Comparison of ENCODE assay signal across 1 cellular context in the genomic region with DNA sequence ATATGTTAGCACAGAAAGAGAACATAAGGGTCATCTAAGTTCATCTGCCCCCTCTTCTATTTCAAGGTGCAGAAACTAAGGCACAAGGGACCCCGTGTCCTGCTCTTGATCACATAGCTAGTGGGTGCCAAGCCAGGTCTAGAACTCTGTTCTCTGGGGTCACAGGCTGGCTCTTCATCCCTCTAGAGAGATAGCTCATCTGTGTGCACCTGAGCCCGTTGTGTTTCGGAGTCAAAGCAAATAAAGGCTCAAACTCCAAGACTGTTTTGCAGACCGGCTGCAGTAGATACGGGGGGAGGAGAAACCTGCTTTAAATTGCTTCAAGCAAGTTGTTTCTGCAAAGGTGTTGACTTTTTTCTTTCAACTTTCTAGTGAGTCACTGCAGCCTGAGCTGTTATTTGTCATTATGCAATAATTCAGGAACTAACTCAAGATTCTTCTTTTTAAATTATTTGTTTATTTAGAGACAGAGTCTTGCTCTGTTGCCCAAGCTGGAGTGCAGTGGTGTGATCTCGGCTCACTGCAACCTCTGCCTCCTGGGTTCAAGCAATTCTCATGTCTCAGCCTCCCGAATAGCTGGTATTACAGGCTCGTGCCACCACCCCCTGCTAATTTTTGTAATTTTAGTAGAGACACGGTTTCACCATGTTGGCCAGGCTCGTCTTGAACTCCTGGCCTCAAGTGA.
TF ChIP-seq lines count a peak whose summit lies in the region.

No MANE protein-coding gene starts in this region.

TF ChIP-seq in HepG2, 621 proteins besides CTCF, POLR2A, EP300 and RAD21 (continued from another document and continues in another):
- TF ChIP-seq PRDM15 (CRISPR knock-in tag; IDR thresholded peaks at IDR 0.05) (no peak), ZMYM2 (CRISPR knock-in tag; IDR thresholded peaks at IDR 0.05) (peak; percentile 64; the same call in 1 of the 2 replicates), MTA1 (CRISPR knock-in tag; IDR thresholded peaks at IDR 0.05; ENCODE audit: borderline replicate concordance) (no peak), KDM6A (CRISPR knock-in tag; IDR thresholded peaks at IDR 0.05; ENCODE audit: low read depth) (no peak), MIER2 (CRISPR knock-in tag; IDR thresholded peaks at IDR 0.05) (no peak), KAT8 (CRISPR knock-in tag; IDR thresholded peaks at IDR 0.05) (0 out of 2 replicates have a peak, but pooled peaks have one; percentile 33), ZNF24 (IDR thresholded peaks at IDR 0.05) (no peak), KDM3A (CRISPR knock-in tag; IDR thresholded peaks at IDR 0.05; ENCODE audit: low read depth) (no peak), ZBTB33 (CRISPR knock-in tag; IDR thresholded peaks at IDR 0.05) (0 out of 2 replicates have a peak, but pooled peaks have one; percentile 8), CBFB (CRISPR knock-in tag; IDR thresholded peaks at IDR 0.05) (no peak), FOXA1 (IDR thresholded peaks at IDR 0.05) (no peak), FOXA1 (CRISPR knock-in tag; IDR thresholded peaks at IDR 0.05) (peak; percentile 63), TGIF2 (CRISPR knock-in tag; IDR thresholded peaks at IDR 0.05) (0 out of 2 replicates have a peak, but pooled peaks have one; percentile 26), ZNF281 (CRISPR knock-in tag; IDR thresholded peaks at IDR 0.05; ENCODE audit: borderline replicate concordance) (peak; percentile 60; the same call in 1 of the 2 replicates), NFIC (IDR thresholded peaks at IDR 0.05; ENCODE audit: low read length) (peak; percentile 83; the same call in 1 of the 2 replicates), ZNF326 (CRISPR knock-in tag; IDR thresholded peaks at IDR 0.05; ENCODE audit: borderline replicate concordance) (no peak), ZSCAN9 (CRISPR knock-in tag; IDR thresholded peaks at IDR 0.05; ENCODE audit: borderline replicate concordance) (peak; percentile 61; the same call in 1 of the 2 replicates), KMT2B (CRISPR knock-in tag; IDR thresholded peaks at IDR 0.05) (peak; percentile 24; the same call in 1 of the 2 replicates), ZNF883 (CRISPR knock-in tag; IDR thresholded peaks at IDR 0.05; ENCODE audit: not compliant biosample characterization) (no peak), CEBPG (CRISPR knock-in tag; IDR thresholded peaks at IDR 0.05) (peak; percentile 76), RCOR2 (CRISPR knock-in tag; IDR thresholded peaks at IDR 0.05) (peak; percentile 59; the same call in 1 of the 2 replicates), ZNF589 (CRISPR knock-in tag; conservative IDR thresholded peaks at IDR 0.05) (no peak), FLYWCH1 (CRISPR knock-in tag; IDR thresholded peaks at IDR 0.05) (no peak), GRHL1 (CRISPR knock-in tag; conservative IDR thresholded peaks at IDR 0.05) (no peak), ZNF367 (CRISPR knock-in tag; IDR thresholded peaks at IDR 0.05; ENCODE audit: borderline replicate concordance) (no peak), ZBTB14 (CRISPR knock-in tag; IDR thresholded peaks at IDR 0.05) (no peak), MAZ (IDR thresholded peaks at IDR 0.05; ENCODE audit: borderline replicate concordance, low read depth, low read length) (no peak), MAZ (CRISPR knock-in tag; IDR thresholded peaks at IDR 0.05; ENCODE audit: low read depth) (no peak)
- TF ChIP-seq, protein P1, sequence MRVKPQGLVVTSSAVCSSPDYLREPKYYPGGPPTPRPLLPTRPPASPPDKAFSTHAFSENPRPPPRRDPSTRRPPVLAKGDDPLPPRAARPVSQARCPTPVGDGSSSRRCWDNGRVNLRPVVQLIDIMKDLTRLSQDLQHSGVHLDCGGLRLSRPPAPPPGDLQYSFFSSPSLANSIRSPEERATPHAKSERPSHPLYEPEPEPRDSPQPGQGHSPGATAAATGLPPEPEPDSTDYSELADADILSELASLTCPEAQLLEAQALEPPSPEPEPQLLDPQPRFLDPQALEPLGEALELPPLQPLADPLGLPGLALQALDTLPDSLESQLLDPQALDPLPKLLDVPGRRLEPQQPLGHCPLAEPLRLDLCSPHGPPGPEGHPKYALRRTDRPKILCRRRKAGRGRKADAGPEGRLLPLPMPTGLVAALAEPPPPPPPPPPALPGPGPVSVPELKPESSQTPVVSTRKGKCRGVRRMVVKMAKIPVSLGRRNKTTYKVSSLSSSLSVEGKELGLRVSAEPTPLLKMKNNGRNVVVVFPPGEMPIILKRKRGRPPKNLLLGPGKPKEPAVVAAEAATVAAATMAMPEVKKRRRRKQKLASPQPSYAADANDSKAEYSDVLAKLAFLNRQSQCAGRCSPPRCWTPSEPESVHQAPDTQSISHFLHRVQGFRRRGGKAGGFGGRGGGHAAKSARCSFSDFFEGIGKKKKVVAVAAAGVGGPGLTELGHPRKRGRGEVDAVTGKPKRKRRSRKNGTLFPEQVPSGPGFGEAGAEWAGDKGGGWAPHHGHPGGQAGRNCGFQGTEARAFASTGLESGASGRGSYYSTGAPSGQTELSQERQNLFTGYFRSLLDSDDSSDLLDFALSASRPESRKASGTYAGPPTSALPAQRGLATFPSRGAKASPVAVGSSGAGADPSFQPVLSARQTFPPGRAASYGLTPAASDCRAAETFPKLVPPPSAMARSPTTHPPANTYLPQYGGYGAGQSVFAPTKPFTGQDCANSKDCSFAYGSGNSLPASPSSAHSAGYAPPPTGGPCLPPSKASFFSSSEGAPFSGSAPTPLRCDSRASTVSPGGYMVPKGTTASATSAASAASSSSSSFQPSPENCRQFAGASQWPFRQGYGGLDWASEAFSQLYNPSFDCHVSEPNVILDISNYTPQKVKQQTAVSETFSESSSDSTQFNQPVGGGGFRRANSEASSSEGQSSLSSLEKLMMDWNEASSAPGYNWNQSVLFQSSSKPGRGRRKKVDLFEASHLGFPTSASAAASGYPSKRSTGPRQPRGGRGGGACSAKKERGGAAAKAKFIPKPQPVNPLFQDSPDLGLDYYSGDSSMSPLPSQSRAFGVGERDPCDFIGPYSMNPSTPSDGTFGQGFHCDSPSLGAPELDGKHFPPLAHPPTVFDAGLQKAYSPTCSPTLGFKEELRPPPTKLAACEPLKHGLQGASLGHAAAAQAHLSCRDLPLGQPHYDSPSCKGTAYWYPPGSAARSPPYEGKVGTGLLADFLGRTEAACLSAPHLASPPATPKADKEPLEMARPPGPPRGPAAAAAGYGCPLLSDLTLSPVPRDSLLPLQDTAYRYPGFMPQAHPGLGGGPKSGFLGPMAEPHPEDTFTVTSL (CRISPR knock-in tag; IDR thresholded peaks at IDR 0.05; ENCODE audit: borderline replicate concordance), result no peak
- TF ChIP-seq, protein P2, sequence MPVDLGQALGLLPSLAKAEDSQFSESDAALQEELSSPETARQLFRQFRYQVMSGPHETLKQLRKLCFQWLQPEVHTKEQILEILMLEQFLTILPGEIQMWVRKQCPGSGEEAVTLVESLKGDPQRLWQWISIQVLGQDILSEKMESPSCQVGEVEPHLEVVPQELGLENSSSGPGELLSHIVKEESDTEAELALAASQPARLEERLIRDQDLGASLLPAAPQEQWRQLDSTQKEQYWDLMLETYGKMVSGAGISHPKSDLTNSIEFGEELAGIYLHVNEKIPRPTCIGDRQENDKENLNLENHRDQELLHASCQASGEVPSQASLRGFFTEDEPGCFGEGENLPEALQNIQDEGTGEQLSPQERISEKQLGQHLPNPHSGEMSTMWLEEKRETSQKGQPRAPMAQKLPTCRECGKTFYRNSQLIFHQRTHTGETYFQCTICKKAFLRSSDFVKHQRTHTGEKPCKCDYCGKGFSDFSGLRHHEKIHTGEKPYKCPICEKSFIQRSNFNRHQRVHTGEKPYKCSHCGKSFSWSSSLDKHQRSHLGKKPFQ (CRISPR knock-in tag; IDR thresholded peaks at IDR 0.05; ENCODE audit: insufficient replicate concordance), result peak; percentile 74
- TF ChIP-seq, protein P3, sequence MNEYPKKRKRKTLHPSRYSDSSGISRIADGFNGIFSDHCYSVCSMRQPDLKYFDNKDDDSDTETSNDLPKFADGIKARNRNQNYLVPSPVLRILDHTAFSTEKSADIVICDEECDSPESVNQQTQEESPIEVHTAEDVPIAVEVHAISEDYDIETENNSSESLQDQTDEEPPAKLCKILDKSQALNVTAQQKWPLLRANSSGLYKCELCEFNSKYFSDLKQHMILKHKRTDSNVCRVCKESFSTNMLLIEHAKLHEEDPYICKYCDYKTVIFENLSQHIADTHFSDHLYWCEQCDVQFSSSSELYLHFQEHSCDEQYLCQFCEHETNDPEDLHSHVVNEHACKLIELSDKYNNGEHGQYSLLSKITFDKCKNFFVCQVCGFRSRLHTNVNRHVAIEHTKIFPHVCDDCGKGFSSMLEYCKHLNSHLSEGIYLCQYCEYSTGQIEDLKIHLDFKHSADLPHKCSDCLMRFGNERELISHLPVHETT (CRISPR knock-in tag; conservative IDR thresholded peaks at IDR 0.05), result no peak
- TF ChIP-seq, protein P4, sequence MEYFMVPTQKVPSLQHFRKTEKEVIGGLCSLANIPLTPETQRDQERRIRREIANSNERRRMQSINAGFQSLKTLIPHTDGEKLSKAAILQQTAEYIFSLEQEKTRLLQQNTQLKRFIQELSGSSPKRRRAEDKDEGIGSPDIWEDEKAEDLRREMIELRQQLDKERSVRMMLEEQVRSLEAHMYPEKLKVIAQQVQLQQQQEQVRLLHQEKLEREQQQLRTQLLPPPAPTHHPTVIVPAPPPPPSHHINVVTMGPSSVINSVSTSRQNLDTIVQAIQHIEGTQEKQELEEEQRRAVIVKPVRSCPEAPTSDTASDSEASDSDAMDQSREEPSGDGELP (IDR thresholded peaks at IDR 0.05; ENCODE audit: borderline replicate concordance, low read depth), result peak; percentile 24; the same call in 1 of the 2 replicates
